In genomic region chr21:42412636-42412933, GRCh38 we compare ENCODE assay signal across 17 cellular contexts. TPM values are rescaled to one million over a fixed set of nuclear protein-coding genes. Genes with fewer than 3 reads are reported as not detected.
A peak's percentile ranks its signal among the peaks of the same experiment; 100 is the strongest.
DNase-seq lines count a peak whose midpoint lies in the region; ATAC-seq lines count a peak whose summit lies in the region.
"Had no signal": no experiment of that assay in that cellular context is flagged by ENCODE, and none has a peak within 500 bp of the region (broad histone marks: within the 10 kb centered on the region; RNA-seq: fewer than 3 reads in every experiment).

No MANE protein-coding gene starts in this region.

- peaks cover 51% of the 10 kb centered on the region for H3K4me1 Mint-ChIP-seq in T-helper 1 cell treated with Interleukin-12 subunit alpha and Interleukin-12 subunit beta and Interleukin-4 antibody, amounts not matched to agents 30 μg/mL and 1 μg/mL, for 36 hours (ENCODE audit: low read depth)
- peaks cover 70% of the 10 kb centered on the region for H3K4me1 Mint-ChIP-seq in activated naive CD4-positive, alpha-beta T cell treated with anti-CD3 and anti-CD28 coated beads, Interleukin-2, amount 10 ng/mL, durations not matched to agents 7 days and 5 days
- peaks cover 54% of the 10 kb centered on the region for H3K4me1 Mint-ChIP-seq in activated naive CD8-positive, alpha-beta T cell treated with anti-CD3 and anti-CD28 coated beads, Interleukin-2, amount 10 ng/mL, durations not matched to agents 7 days and 5 days
- H3K4me1 Mint-ChIP-seq in naive thymus-derived CD8-positive, alpha-beta T cell, result peaks cover 32 to 62% (median 59%) of the 10 kb centered on the region in 4 donors

- no peak for DNase-seq in T-helper 1 cell
- no peak for DNase-seq in activated naive CD4-positive, alpha-beta T cell treated with anti-CD3 and anti-CD28 coated beads, Interleukin-2, amount 10 ng/mL, durations not matched to agents 7 days and 5 days
- no peak for DNase-seq in activated naive CD4-positive, alpha-beta T cell treated with Interleukin-2 at 50 U/mL for 16 hours
- no peak for DNase-seq in activated naive CD8-positive, alpha-beta T cell treated with anti-CD3 and anti-CD28 coated beads, Interleukin-2, amount 10 ng/mL, durations not matched to agents 7 days and 5 days
- DNase-seq in naive thymus-derived CD8-positive, alpha-beta T cell, result no peak
- no peak for DNase-seq in GF-D8 (lab: John Stamatoyannopoulos, UW)
- no peak for DNase-seq in SHP77 (lab: John Stamatoyannopoulos, UW)
- DNase-seq: KG1, MV-4-11, NCI-H1694 treated with DMSO at 0.1 percent for 48 hours, NCI-H510A, NCI-H748 treated with DMSO at 0.1 percent for 48 hours had no signal

- no peaks in the 10 kb centered on the region for H3K27me3 Mint-ChIP-seq in T-helper 1 cell treated with Interleukin-12 subunit alpha and Interleukin-12 subunit beta and Interleukin-4 antibody, amounts not matched to agents 30 μg/mL and 1 μg/mL, for 36 hours (ENCODE audit: low read depth)
- H3K27me3 Mint-ChIP-seq in activated naive CD4-positive, alpha-beta T cell treated with anti-CD3 and anti-CD28 coated beads, Interleukin-2, amount 10 ng/mL, durations not matched to agents 7 days and 5 days, result no peaks in the 10 kb centered on the region
- no peaks in the 10 kb centered on the region for H3K27me3 Mint-ChIP-seq in activated naive CD8-positive, alpha-beta T cell treated with anti-CD3 and anti-CD28 coated beads, Interleukin-2, amount 10 ng/mL, durations not matched to agents 7 days and 5 days
- no peaks in the 10 kb centered on the region for H3K27me3 Mint-ChIP-seq in naive thymus-derived CD8-positive, alpha-beta T cell

- H3K4me3 Mint-ChIP-seq in T-helper 1 cell treated with Interleukin-12 subunit alpha and Interleukin-12 subunit beta and Interleukin-4 antibody, amounts not matched to agents 30 μg/mL and 1 μg/mL, for 36 hours, result no peak overlapping the region
- no peak overlapping the region for H3K4me3 Mint-ChIP-seq in activated naive CD4-positive, alpha-beta T cell treated with anti-CD3 and anti-CD28 coated beads, Interleukin-2, amount 10 ng/mL, durations not matched to agents 7 days and 5 days
- no peak overlapping the region for H3K4me3 Mint-ChIP-seq in activated naive CD8-positive, alpha-beta T cell treated with anti-CD3 and anti-CD28 coated beads, Interleukin-2, amount 10 ng/mL, durations not matched to agents 7 days and 5 days
- no peak overlapping the region for H3K4me3 Mint-ChIP-seq in naive thymus-derived CD8-positive, alpha-beta T cell

- ATAC-seq in activated naive CD8-positive, alpha-beta T cell treated with anti-CD3 and anti-CD28 coated beads, Interleukin-2, amount 10 ng/mL, durations not matched to agents 7 days and 5 days (ENCODE audit: low read depth), result no peak
- ATAC-seq in naive thymus-derived CD8-positive, alpha-beta T cell, result no peak
- ATAC-seq: Right ventricle myocardium inferior had no signal

- H3K27ac Mint-ChIP-seq in T-helper 1 cell treated with Interleukin-12 subunit alpha and Interleukin-12 subunit beta and Interleukin-4 antibody, amounts not matched to agents 30 μg/mL and 1 μg/mL, for 36 hours, result peak overlapping the region; percentile 24
- H3K27ac Mint-ChIP-seq in activated naive CD4-positive, alpha-beta T cell treated with anti-CD3 and anti-CD28 coated beads, Interleukin-2, amount 10 ng/mL, durations not matched to agents 7 days and 5 days, result peak overlapping the region; percentile 75
- H3K27ac Mint-ChIP-seq in activated naive CD8-positive, alpha-beta T cell treated with anti-CD3 and anti-CD28 coated beads, Interleukin-2, amount 10 ng/mL, durations not matched to agents 7 days and 5 days, result peak overlapping the region; percentile 4
- H3K27ac Mint-ChIP-seq in naive thymus-derived CD8-positive, alpha-beta T cell, result peak overlapping the region in 6 of 10 donors; percentile 71 to 100 (median 99)

- POLR2A ChIA-PET in activated naive CD8-positive, alpha-beta T cell treated with anti-CD3 and anti-CD28 coated beads, Interleukin-2, amount 10 ng/mL, durations not matched to agents 7 days and 5 days (lab: Charles Lee), result interaction anchor here (1.2 kb wide), 1 partner anchor 12 kb away, joined by 3 read pairs; no protein-coding TSS in a partner anchor
- POLR2A ChIA-PET in naive thymus-derived CD8-positive, alpha-beta T cell (lab: Charles Lee), result interaction anchor here (1.6 to 22.4 kb wide), 2 partner anchors 9 to 10 kb away, joined by 6 to 273 read pairs; partner anchors contain the start of gene UBASH3A

- CTCF ChIA-PET in activated naive CD4-positive, alpha-beta T cell treated with anti-CD3 and anti-CD28 coated beads, Interleukin-2, amount 10 ng/mL, durations not matched to agents 7 days and 5 days (lab: Charles Lee), result no interaction called here

- peaks cover 55% of the 10 kb centered on the region for H3K36me3 Mint-ChIP-seq in T-helper 1 cell treated with Interleukin-12 subunit alpha and Interleukin-12 subunit beta and Interleukin-4 antibody, amounts not matched to agents 30 μg/mL and 1 μg/mL, for 36 hours (ENCODE audit: low read depth)
- peaks cover 64% of the 10 kb centered on the region for H3K36me3 Mint-ChIP-seq in activated naive CD4-positive, alpha-beta T cell treated with anti-CD3 and anti-CD28 coated beads, Interleukin-2, amount 10 ng/mL, durations not matched to agents 7 days and 5 days
- peaks cover 46% of the 10 kb centered on the region for H3K36me3 Mint-ChIP-seq in activated naive CD8-positive, alpha-beta T cell treated with anti-CD3 and anti-CD28 coated beads, Interleukin-2, amount 10 ng/mL, durations not matched to agents 7 days and 5 days
- H3K36me3 Mint-ChIP-seq in naive thymus-derived CD8-positive, alpha-beta T cell, result peaks cover 13 to 33% (median 17%) of the 10 kb centered on the region in 3 donors

- H3K9me3 Mint-ChIP-seq in T-helper 1 cell treated with Interleukin-12 subunit alpha and Interleukin-12 subunit beta and Interleukin-4 antibody, amounts not matched to agents 30 μg/mL and 1 μg/mL, for 36 hours, result peaks cover 3% of the 10 kb centered on the region
- H3K9me3 Mint-ChIP-seq in activated naive CD4-positive, alpha-beta T cell treated with anti-CD3 and anti-CD28 coated beads, Interleukin-2, amount 10 ng/mL, durations not matched to agents 7 days and 5 days, result peaks cover 2% of the 10 kb centered on the region
- peaks cover 2% of the 10 kb centered on the region for H3K9me3 Mint-ChIP-seq in activated naive CD8-positive, alpha-beta T cell treated with anti-CD3 and anti-CD28 coated beads, Interleukin-2, amount 10 ng/mL, durations not matched to agents 7 days and 5 days
- no peaks in the 10 kb centered on the region for H3K9me3 Mint-ChIP-seq in naive thymus-derived CD8-positive, alpha-beta T cell

RNA-seq across cellular contexts. Expression of gene UBASH3A, which starts 8.9 kb away (rescaled TPM):
- 10 to 100 TPM; 77.8 to 80.2 TPM for total RNA-seq in activated naive CD8-positive, alpha-beta T cell treated with anti-CD3 and anti-CD28 coated beads, Interleukin-2, amount 10 ng/mL, durations not matched to agents 7 days and 5 days
- 10 to 100 TPM; 91.6 to 99.6 TPM for total RNA-seq in naive thymus-derived CD8-positive, alpha-beta T cell
- 10 to 100 TPM; 32.8 to 75.3 (median 53.9) TPM for polyA plus RNA-seq in naive thymus-derived CD8-positive, alpha-beta T cell
- total RNA-seq: G401, HepG2, OCI-LY7, Right ventricle myocardium inferior had no signal
- polyA plus RNA-seq: HepG2 had no signal

RNA-seq across cellular contexts. Expression of gene TMPRSS3, which starts 16.7 kb away (rescaled TPM):
- 10 to 100 TPM in 1 of 2 experiments, 1 to 10 TPM in 1; 7.8 to 10.7 TPM for total RNA-seq in activated naive CD8-positive, alpha-beta T cell treated with anti-CD3 and anti-CD28 coated beads, Interleukin-2, amount 10 ng/mL, durations not matched to agents 7 days and 5 days
- total RNA-seq in naive thymus-derived CD8-positive, alpha-beta T cell, result 1 to 10 TPM; 2.2 to 2.9 TPM
- polyA plus RNA-seq in naive thymus-derived CD8-positive, alpha-beta T cell, result 1 to 10 TPM in 1 of 3 donors, under 1 TPM in 1, not detected in 1; 0.89 to 1.4 TPM
- total RNA-seq: G401, OCI-LY7, Right ventricle myocardium inferior had no signal

RNA-seq across cellular contexts. Expression of gene TFF1, which starts 46.2 kb away (rescaled TPM):
- total RNA-seq in activated naive CD8-positive, alpha-beta T cell treated with anti-CD3 and anti-CD28 coated beads, Interleukin-2, amount 10 ng/mL, durations not matched to agents 7 days and 5 days, result not detected
- not detected for total RNA-seq in naive thymus-derived CD8-positive, alpha-beta T cell
- polyA plus RNA-seq in naive thymus-derived CD8-positive, alpha-beta T cell, result not detected
- total RNA-seq: G401, OCI-LY7, Right ventricle myocardium inferior had no signal

Comparison
In these comparisons a context has a peak if more than half of its experiments do, and no peak if none do; other contexts are left out.
1. H3K27ac Mint-ChIP-seq: peak in every context shown above with its lines; median percentile 99 in naive thymus-derived CD8-positive, alpha-beta T cell; 75 in activated naive CD4-positive, alpha-beta T cell treated with anti-CD3 and anti-CD28 coated beads, Interleukin-2, amount 10 ng/mL, durations not matched to agents 7 days and 5 days; 24 in T-helper 1 cell treated with Interleukin-12 subunit alpha and Interleukin-12 subunit beta and Interleukin-4 antibody, amounts not matched to agents 30 μg/mL and 1 μg/mL, for 36 hours; 4 in activated naive CD8-positive, alpha-beta T cell treated with anti-CD3 and anti-CD28 coated beads, Interleukin-2, amount 10 ng/mL, durations not matched to agents 7 days and 5 days.